ENCODE assay signal across 8 cellular contexts in genomic region chr10:101495324-101495925, GRCh38.
A peak's percentile ranks its signal among the peaks of the same experiment; 100 is the strongest.
DNase-seq lines count a peak whose midpoint lies in the region; ATAC-seq lines count a peak whose summit lies in the region.

No MANE protein-coding gene starts in this region.

- no peak overlapping the region for H3K4me3 ChIP-seq in SJCRH30

- peaks cover 13% of the 10 kb centered on the region for H3K4me1 ChIP-seq in SJCRH30

- no peak overlapping the region for H3K27ac ChIP-seq in SJCRH30

- no peaks in the 10 kb centered on the region for H3K9me3 ChIP-seq in SJCRH30 (replicated peaks)

- H3K36me3 ChIP-seq in SJCRH30: no peaks in the 10 kb centered on the region

- no peaks in the 10 kb centered on the region for H3K27me3 ChIP-seq in SJCRH30

- no peak for ATAC-seq in GM18873 (IDR thresholded peaks at IDR 0.05; ENCODE audit: low FRiP score, unreplicated experiment)

- peak; percentile 62 for DNase-seq in DMS 273 (lab: John Stamatoyannopoulos, UW; ENCODE audit: unreplicated experiment)
- DNase-seq in HT1080 (ENCODE audit: low read depth): peak; percentile 1
- DNase-seq in SJCRH30: peak; percentile 17 to 61
- peak; percentile 39 for DNase-seq in iPS-NIHi11 (ENCODE audit: low spot score)
- no peak for DNase-seq in cerebellar nuclear complex (lab: John Stamatoyannopoulos, UW)
- no peak for DNase-seq in activated naive CD4-positive, alpha-beta T cell (lab: John Stamatoyannopoulos, UW)
- DNase-seq in stimulated activated CD4-positive, alpha-beta T cell treated with anti-CD3 and anti-CD28 coated beads, Interleukin-4, amount 100 ng/mL, for 4 hours: no peak

Comparison
In these comparisons a context has a peak if more than half of its experiments do, and no peak if none do; other contexts are left out.
1. DNase-seq: peak in DMS 273 (single experiment), HT1080 (single experiment), SJCRH30 (2 of 2) and iPS-NIHi11 (single experiment); none in cerebellar nuclear complex (0 of 2), activated naive CD4-positive, alpha-beta T cell (0 of 4) and stimulated activated CD4-positive, alpha-beta T cell treated with anti-CD3 and anti-CD28 coated beads, Interleukin-4, amount 100 ng/mL, for 4 hours (0 of 2).